ENCODE assay signal across 33 cellular contexts in genomic region chr11:57008373-57008772, GRCh38. TPM values are rescaled to one million over a fixed set of nuclear protein-coding genes. Genes with fewer than 3 reads are reported as not detected.
"Had no signal": no experiment of that assay in that cellular context is flagged by ENCODE, and none has a peak within 500 bp of the region (broad histone marks: within the 10 kb centered on the region; RNA-seq: fewer than 3 reads in every experiment).

No MANE protein-coding gene starts in this region.

- ATAC-seq: stimulated activated effector memory CD8-positive, alpha-beta T cell treated with anti-CD3 and anti-CD28 coated beads, Interleukin-12 subunit alpha, Interleukin-12 subunit beta, amount 100 ng/mL, for 72 hours; stimulated activated memory B cell treated with anti-CD40 and anti-IgM and Interleukin-4, amounts not matched to agents 10 μg/mL and 1 μg/mL and 100 μg/mL, for 72 hours; stimulated activated naive B cell treated with anti-CD40 and anti-IgM and Interleukin-4, amounts not matched to agents 10 μg/mL and 1 μg/mL and 100 μg/mL, for 72 hours; stimulated activated naive CD8-positive, alpha-beta T cell treated with anti-CD3 and anti-CD28 coated beads, Interleukin-15, amount 100 ng/mL, for 72 hours; stimulated activated naive CD8-positive, alpha-beta T cell treated with anti-CD3 and anti-CD28 coated beads, Interleukin-15, Interleukin-2, amounts not matched to agents 100 U/mL and 50 U/mL, for 24 hours; upper lobe of right lung had no signal

- H3K4me1 Mint-ChIP-seq: stimulated activated effector memory CD8-positive, alpha-beta T cell treated with anti-CD3 and anti-CD28 coated beads, Interleukin-12 subunit alpha, Interleukin-12 subunit beta, amount 100 ng/mL, for 72 hours; stimulated activated memory B cell treated with anti-CD40 and anti-IgM and Interleukin-4, amounts not matched to agents 10 μg/mL and 1 μg/mL and 100 μg/mL, for 72 hours; stimulated activated naive B cell treated with anti-CD40 and anti-IgM and Interleukin-4, amounts not matched to agents 10 μg/mL and 1 μg/mL and 100 μg/mL, for 72 hours; stimulated activated naive CD8-positive, alpha-beta T cell treated with anti-CD3 and anti-CD28 coated beads, Interleukin-15, amount 100 ng/mL, for 72 hours had no signal

- H3K27me3 Mint-ChIP-seq: stimulated activated memory B cell treated with anti-CD40 and anti-IgM and Interleukin-4, amounts not matched to agents 10 μg/mL and 1 μg/mL and 100 μg/mL, for 72 hours; stimulated activated naive B cell treated with anti-CD40 and anti-IgM and Interleukin-4, amounts not matched to agents 10 μg/mL and 1 μg/mL and 100 μg/mL, for 72 hours; stimulated activated naive CD8-positive, alpha-beta T cell treated with anti-CD3 and anti-CD28 coated beads, Interleukin-15, amount 100 ng/mL, for 72 hours; stimulated activated naive CD8-positive, alpha-beta T cell treated with anti-CD3 and anti-CD28 coated beads, Interleukin-15, Interleukin-2, amounts not matched to agents 100 ng/mL and 50 ng/mL, for 24 hours had no signal

- FAIRE-seq: urothelium cell line had no signal

- H3K36me3 ChIP-seq: stomach, suprapubic skin, thoracic aorta, thyroid gland, tibial artery, tibial nerve, transverse colon, upper lobe of left lung, upper lobe of right lung, uterus, vagina had no signal

- H3K4me3 ChIP-seq: stomach, suprapubic skin, testis, thoracic aorta, thyroid gland, tibial artery, tibial nerve, transverse colon, upper lobe of left lung, upper lobe of right lung, uterus, vagina had no signal

- H3K9me3 ChIP-seq: stomach, suprapubic skin, testis, thoracic aorta, thyroid gland, tibial artery, tibial nerve, transverse colon, upper lobe of left lung, upper lobe of right lung, uterus, vagina had no signal

- H3K4me1 ChIP-seq: stomach, suprapubic skin, testis, thyroid gland, tibial artery, tibial nerve, upper lobe of left lung, upper lobe of right lung, uterus, vagina had no signal

- DNase-seq: stimulated activated CD4-positive, alpha-beta T cell treated with anti-CD3 and anti-CD28 coated beads, Interleukin-2, amount 100 ng/mL, for 48 hours; stimulated activated CD4-positive, alpha-beta T cell treated with anti-CD3 and anti-CD28 coated beads, Interleukin-4, amount 100 ng/mL, for 1 hour; stimulated activated CD4-positive, alpha-beta T cell treated with anti-CD3 and anti-CD28 coated beads, Interleukin-4, amount 100 ng/mL, for 24 hours; stimulated activated CD4-positive, alpha-beta T cell treated with anti-CD3 and anti-CD28 coated beads, Interleukin-4, amount 100 ng/mL, for 4 hours; stimulated activated CD8-positive, alpha-beta memory T cell treated with anti-CD3 and anti-CD28 coated beads, Interleukin-4, amount 100 ng/mL, for 48 hours; stimulated activated naive B cell treated with anti-CD40 and anti-IgM and Interleukin-4, amounts not matched to agents 10 μg/mL and 1 μg/mL and 100 μg/mL, for 72 hours; stimulated activated naive CD4-positive, alpha-beta T cell; stimulated activated naive CD4-positive, alpha-beta T cell treated with Interleukin-2 at 50 U/mL for 16 hours; stimulated activated naive CD8-positive, alpha-beta T cell treated with anti-CD3 and anti-CD28 coated beads, Interleukin-15, amount 100 ng/mL, for 72 hours; stimulated activated naive CD8-positive, alpha-beta T cell treated with anti-CD3 and anti-CD28 coated beads, Interleukin-15, Interleukin-2, amounts not matched to agents 100 U/mL and 50 U/mL, for 24 hours; stomach; substantia nigra; testis; thyroid gland; tibial artery; transverse colon; trophoblast cell; upper lobe of left lung; upper lobe of right lung; uterus had no signal

- H3K4me3 Mint-ChIP-seq: stimulated activated effector memory CD8-positive, alpha-beta T cell treated with anti-CD3 and anti-CD28 coated beads, Interleukin-12 subunit alpha, Interleukin-12 subunit beta, amount 100 ng/mL, for 72 hours; stimulated activated memory B cell treated with anti-CD40 and anti-IgM and Interleukin-4, amounts not matched to agents 10 μg/mL and 1 μg/mL and 100 μg/mL, for 72 hours; stimulated activated naive B cell treated with anti-CD40 and anti-IgM and Interleukin-4, amounts not matched to agents 10 μg/mL and 1 μg/mL and 100 μg/mL, for 72 hours; stimulated activated naive CD8-positive, alpha-beta T cell treated with anti-CD3 and anti-CD28 coated beads, Interleukin-15, amount 100 ng/mL, for 72 hours; stimulated activated naive CD8-positive, alpha-beta T cell treated with anti-CD3 and anti-CD28 coated beads, Interleukin-15, Interleukin-2, amounts not matched to agents 100 ng/mL and 50 ng/mL, for 24 hours; type B pancreatic cell had no signal

- H3K9me3 Mint-ChIP-seq: stimulated activated naive CD8-positive, alpha-beta T cell treated with anti-CD3 and anti-CD28 coated beads, Interleukin-15, Interleukin-2, amounts not matched to agents 100 ng/mL and 50 ng/mL, for 24 hours; type B pancreatic cell had no signal

- H3K27ac Mint-ChIP-seq: stimulated activated effector memory CD8-positive, alpha-beta T cell treated with anti-CD3 and anti-CD28 coated beads, Interleukin-12 subunit alpha, Interleukin-12 subunit beta, amount 100 ng/mL, for 72 hours; stimulated activated memory B cell treated with anti-CD40 and anti-IgM and Interleukin-4, amounts not matched to agents 10 μg/mL and 1 μg/mL and 100 μg/mL, for 72 hours; stimulated activated naive B cell treated with anti-CD40 and anti-IgM and Interleukin-4, amounts not matched to agents 10 μg/mL and 1 μg/mL and 100 μg/mL, for 72 hours; stimulated activated naive CD8-positive, alpha-beta T cell treated with anti-CD3 and anti-CD28 coated beads, Interleukin-15, Interleukin-2, amounts not matched to agents 100 ng/mL and 50 ng/mL, for 24 hours; type B pancreatic cell had no signal

- H3K36me3 Mint-ChIP-seq: stimulated activated effector memory CD8-positive, alpha-beta T cell treated with anti-CD3 and anti-CD28 coated beads, Interleukin-12 subunit alpha, Interleukin-12 subunit beta, amount 100 ng/mL, for 72 hours; stimulated activated memory B cell treated with anti-CD40 and anti-IgM and Interleukin-4, amounts not matched to agents 10 μg/mL and 1 μg/mL and 100 μg/mL, for 72 hours; stimulated activated naive B cell treated with anti-CD40 and anti-IgM and Interleukin-4, amounts not matched to agents 10 μg/mL and 1 μg/mL and 100 μg/mL, for 72 hours; type B pancreatic cell had no signal

RNA-seq across cellular contexts. Expression of gene OR5AK2, which starts 19.7 kb away (rescaled TPM):
- total RNA-seq: subcutaneous adipose tissue, suprapubic skin, temporal lobe, testis, thoracic aorta, thyroid gland, tibial nerve, transverse colon, upper lobe of left lung, upper lobe of right lung, ureter, urinary bladder, uterus, vagina had no signal
